Comparison of ENCODE assay signal across 11 cellular contexts in the genomic region with DNA sequence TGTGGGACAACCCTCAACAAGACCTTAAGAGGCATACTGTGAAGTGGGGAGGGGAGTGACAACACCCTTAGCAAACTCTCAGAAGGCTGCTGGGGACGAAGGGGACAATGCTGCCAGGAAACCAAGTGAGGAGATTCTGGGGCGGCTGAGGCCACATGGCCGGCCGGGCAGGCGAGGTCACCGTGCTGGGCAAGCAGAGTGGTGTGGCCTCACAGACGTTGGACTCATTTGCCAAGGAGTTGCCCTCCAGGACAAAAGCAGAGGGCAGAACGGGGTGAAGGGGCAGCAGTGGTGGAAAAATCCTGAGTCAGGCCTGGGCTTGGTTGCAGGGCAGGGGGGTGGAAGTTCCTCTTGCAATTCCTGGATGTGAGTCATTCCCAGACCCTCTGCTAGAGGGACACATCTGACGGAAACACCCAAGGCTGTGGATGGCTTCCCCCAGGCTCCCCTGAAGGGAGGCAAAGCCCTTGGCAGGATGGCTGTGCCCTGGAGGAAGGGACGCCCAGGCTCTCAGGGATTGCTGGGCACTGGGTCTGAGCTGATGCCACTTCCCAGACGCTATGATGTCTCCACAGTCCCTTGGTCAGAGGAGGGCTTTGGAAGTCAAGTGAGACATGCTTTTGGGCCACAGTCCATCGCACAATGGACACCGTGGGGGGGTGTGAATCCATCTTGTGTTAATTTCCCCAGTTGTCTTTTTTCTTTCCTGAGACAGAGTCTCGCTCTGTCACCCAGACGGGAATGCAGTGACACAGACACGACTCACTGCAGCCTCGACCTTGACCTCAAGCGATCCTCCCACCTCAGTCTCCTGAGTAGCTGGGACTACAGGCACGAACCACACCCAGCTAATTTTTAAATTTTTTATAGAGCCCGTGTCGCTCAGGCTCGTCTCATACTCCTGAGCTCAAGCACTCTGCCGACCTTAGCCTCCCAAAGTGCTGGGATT. TPM values are rescaled to one million over a fixed set of nuclear protein-coding genes. Genes with fewer than 3 reads are reported as not detected.
A peak's percentile ranks its signal among the peaks of the same experiment; 100 is the strongest.
DNase-seq lines count a peak whose midpoint lies in the region; ATAC-seq lines count a peak whose summit lies in the region.
"Had no signal": no experiment of that assay in that cellular context is flagged by ENCODE, and none has a peak within 500 bp of the region (broad histone marks: within the 10 kb centered on the region; RNA-seq: fewer than 3 reads in every experiment).

No MANE protein-coding gene starts in this region.

- H2BK120ac ChIP-seq in trophoblast cell (ENCODE audit: insufficient read depth, low read length, poor library complexity), result peak overlapping the region; percentile 36

- no peak overlapping the region for H3K9ac ChIP-seq in trophoblast cell (ENCODE audit: low read length)

- H3K4me2 ChIP-seq in trophoblast cell (ENCODE audit: low read length), result no peak overlapping the region

- WGBS in trophoblast cell (ENCODE audit: extremely low coverage, insufficient coverage, insufficient read length), result no CpG with 5 or more reads among the region's 23 CpGs

- H3K9me3 Mint-ChIP-seq in activated CD4-positive, alpha-beta T cell treated with anti-CD3 and anti-CD28 coated beads for 36 hours (ENCODE audit: low read depth), result no peaks in the 10 kb centered on the region
- H3K9me3 Mint-ChIP-seq: CD4-positive, alpha-beta memory T cell had no signal

- DNase-seq in EL, result peak; percentile 76
- peak; percentile 52 for DNase-seq in SW480 (ENCODE audit: low spot score)
- DNase-seq in Right ventricle myocardium superior, result peak; percentile 43
- DNase-seq in trophoblast cell, result peak; percentile 26 to 39
- DNase-seq in activated CD4-positive, alpha-beta T cell treated with anti-CD3 and anti-CD28 coated beads for 36 hours, result no peak
- no peak for DNase-seq in cerebellar nuclear complex (lab: John Stamatoyannopoulos, UW)
- no peak for DNase-seq in NCI-H187 (lab: John Stamatoyannopoulos, UW)
- no peak for DNase-seq in putamen (ENCODE audit: low spot score)
- DNase-seq: CD4-positive, alpha-beta memory T cell; SHP77 had no signal

- H3K23ac ChIP-seq in trophoblast cell (ENCODE audit: low read length), result no peak overlapping the region

- no peak overlapping the region for H3K27ac ChIP-seq in trophoblast cell (ENCODE audit: low read depth, low read length)

- ATAC-seq in Right ventricle myocardium superior (ENCODE audit: poor library complexity), result peak; percentile 62
- ATAC-seq in activated CD4-positive, alpha-beta T cell treated with anti-CD3 and anti-CD28 coated beads for 36 hours, result no peak

- intact Hi-C loops in Right ventricle myocardium superior (cut with DNase I), result no loop called here
- intact Hi-C loops in activated CD4-positive, alpha-beta T cell treated with anti-CD3 and anti-CD28 coated beads for 36 hours (cut with DNase I, micrococcal nuclease), result no loop called here

- no peaks in the 10 kb centered on the region for H3K27me3 ChIP-seq in trophoblast cell (ENCODE audit: insufficient read depth, low read length)

- peak overlapping the region; percentile 6 for H3K4ac ChIP-seq in trophoblast cell (ENCODE audit: low read depth, low read length)

- CTCF ChIA-PET in activated CD4-positive, alpha-beta T cell treated with anti-CD3 and anti-CD28 coated beads for 36 hours (lab: Charles Lee), result no interaction called here

- peak overlapping the region; percentile 26 for H4K91ac ChIP-seq in trophoblast cell (ENCODE audit: low read depth, low read length)

- no peak overlapping the region for H3K27ac Mint-ChIP-seq in activated CD4-positive, alpha-beta T cell treated with anti-CD3 and anti-CD28 coated beads for 36 hours
- H3K27ac Mint-ChIP-seq: nephron had no signal

- no peaks in the 10 kb centered on the region for H3K79me1 ChIP-seq in trophoblast cell (ENCODE audit: low read length)

- H3K36me3 ChIP-seq in trophoblast cell (ENCODE audit: control insufficient read depth in 1 of 2, insufficient read depth in 2 of 2, low read length in 2 of 2), result no peaks in the 10 kb centered on the region

- no peak overlapping the region for H2BK12ac ChIP-seq in trophoblast cell (ENCODE audit: low read length)

- H3K4me1 Mint-ChIP-seq in activated CD4-positive, alpha-beta T cell treated with anti-CD3 and anti-CD28 coated beads for 36 hours, result no peaks in the 10 kb centered on the region
- H3K4me1 Mint-ChIP-seq: CD4-positive, alpha-beta memory T cell; nephron had no signal

- H3K27me3 Mint-ChIP-seq in activated CD4-positive, alpha-beta T cell treated with anti-CD3 and anti-CD28 coated beads for 36 hours, result peaks cover 11% of the 10 kb centered on the region

- no peaks in the 10 kb centered on the region for H3K79me2 ChIP-seq in trophoblast cell (ENCODE audit: control insufficient read depth, insufficient read depth, low read length, poor library complexity)

- H3K14ac ChIP-seq in trophoblast cell (ENCODE audit: low read length), result peak overlapping the region; percentile 28

- peaks cover 5% of the 10 kb centered on the region for H3K9me3 ChIP-seq in trophoblast cell (ENCODE audit: insufficient read depth, low read depth, low read length)

- H3K4me1 ChIP-seq in trophoblast cell (ENCODE audit: control insufficient read depth in 1 of 2, insufficient read depth in 2 of 2, low read length in 2 of 2), result peaks cover 11 to 12% of the 10 kb centered on the region in 2 experiments

- H3K4me3 Mint-ChIP-seq in activated CD4-positive, alpha-beta T cell treated with anti-CD3 and anti-CD28 coated beads for 36 hours, result no peak overlapping the region
- H3K4me3 Mint-ChIP-seq: CD4-positive, alpha-beta memory T cell; nephron had no signal

- H3K4me3 ChIP-seq in trophoblast cell (ENCODE audit: low read depth, low read length), result no peak overlapping the region

- no peaks in the 10 kb centered on the region for H3K36me3 Mint-ChIP-seq in activated CD4-positive, alpha-beta T cell treated with anti-CD3 and anti-CD28 coated beads for 36 hours (ENCODE audit: low read depth)
- H3K36me3 Mint-ChIP-seq: CD4-positive, alpha-beta memory T cell had no signal

- no peak overlapping the region for H2AFZ ChIP-seq in trophoblast cell (ENCODE audit: insufficient read depth, low read length, poor library complexity)

- peak overlapping the region; percentile 17 for H4K8ac ChIP-seq in trophoblast cell (ENCODE audit: low read depth, low read length)

- POLR2A ChIA-PET in activated CD4-positive, alpha-beta T cell treated with anti-CD3 and anti-CD28 coated beads for 36 hours (lab: Charles Lee), result no interaction called here

- H4K12ac ChIP-seq in trophoblast cell (ENCODE audit: low read depth, low read length), result no peak overlapping the region

- H2AK5ac ChIP-seq in trophoblast cell (ENCODE audit: low read length), result no peak overlapping the region

- H2BK5ac ChIP-seq in trophoblast cell (ENCODE audit: low read depth, low read length, poor library complexity), result no peak overlapping the region

- no peak overlapping the region for H3K18ac ChIP-seq in trophoblast cell (ENCODE audit: low read length)

RNA-seq across cellular contexts. Expression of a gene that starts 16.2 kb away (rescaled TPM):
- 19.3 TPM for total RNA-seq in Right ventricle myocardium superior
- 1.3 and 1.4 TPM in 2 replicates for polyA plus RNA-seq in trophoblast cell (2013)
- under 1 TPM; 0.14 to 0.16 TPM for total RNA-seq in activated CD4-positive, alpha-beta T cell treated with anti-CD3 and anti-CD28 coated beads for 36 hours
- total RNA-seq: CD4-positive, alpha-beta memory T cell had no signal
- polyA plus RNA-seq: CD4-positive, alpha-beta memory T cell had no signal

RNA-seq across cellular contexts. Expression of a gene that starts 28.4 kb away (rescaled TPM):
- total RNA-seq in Right ventricle myocardium superior, result 19.1 TPM
- 17.7 and 18.7 TPM in 2 replicates for polyA plus RNA-seq in trophoblast cell (2013)
- total RNA-seq in activated CD4-positive, alpha-beta T cell treated with anti-CD3 and anti-CD28 coated beads for 36 hours, result 10 to 100 TPM; 14.9 to 15.4 TPM

RNA-seq across cellular contexts. Expression of a gene that starts 55.8 kb away (rescaled TPM):
- 0.62 TPM for total RNA-seq in Right ventricle myocardium superior
- polyA plus RNA-seq in trophoblast cell (2013), result 0.58 and 0.66 TPM in 2 replicates
- under 1 TPM; 0.14 TPM for total RNA-seq in activated CD4-positive, alpha-beta T cell treated with anti-CD3 and anti-CD28 coated beads for 36 hours
- polyA plus RNA-seq: CD4-positive, alpha-beta memory T cell had no signal

Comparison
In these comparisons a context has a peak if more than half of its experiments do, and no peak if none do; other contexts are left out.
1. DNase-seq: peak in EL (single experiment), SW480 (single experiment), Right ventricle myocardium superior (single experiment) and trophoblast cell (2 of 2); none in activated CD4-positive, alpha-beta T cell treated with anti-CD3 and anti-CD28 coated beads for 36 hours (single experiment), cerebellar nuclear complex (0 of 2), NCI-H187 (0 of 2) and putamen (single experiment).
2. RNA of a gene that starts 16.2 kb away (total RNA-seq): 19.3 TPM in Right ventricle myocardium superior (single experiment); 0.14 to 0.16 TPM in activated CD4-positive, alpha-beta T cell treated with anti-CD3 and anti-CD28 coated beads for 36 hours; every median in the first group is over 10 times any median in the second.